In genomic region chr15:65829150-65829764, GRCh38 we compare ENCODE assay signal across 8 cellular contexts. TPM values are rescaled to one million over a fixed set of nuclear protein-coding genes. Genes with fewer than 3 reads are reported as not detected.
DNase-seq lines count a peak whose midpoint lies in the region; ATAC-seq and TF ChIP-seq lines count a peak whose summit lies in the region.

No MANE protein-coding gene starts in this region.

- peak overlapping the region; percentile 56 to 84 (median 76) for H3K4me3 Mint-ChIP-seq in naive thymus-derived CD8-positive, alpha-beta T cell

- H3K9me3 Mint-ChIP-seq in naive thymus-derived CD8-positive, alpha-beta T cell: no peaks in the 10 kb centered on the region

- peaks cover 39% of the 10 kb centered on the region for H3K4me1 ChIP-seq in suprapubic skin

- no peak overlapping the region for H3K27ac ChIP-seq in suprapubic skin
- no peak overlapping the region for H3K27ac ChIP-seq in coronary artery

- peak; percentile 24 to 57 for ATAC-seq in naive thymus-derived CD8-positive, alpha-beta T cell

- peaks cover 0 to 2% (median 0%) of the 10 kb centered on the region in 3 donors for H3K36me3 Mint-ChIP-seq in naive thymus-derived CD8-positive, alpha-beta T cell

- H3K27me3 ChIP-seq in suprapubic skin: no peaks in the 10 kb centered on the region

- H3K4me1 Mint-ChIP-seq in naive thymus-derived CD8-positive, alpha-beta T cell: peaks cover 32 to 65% (median 63%) of the 10 kb centered on the region in 4 donors

- no peak overlapping the region for H3K4me3 ChIP-seq in cardiac fibroblast (replicated peaks in 1 of 2; ENCODE audit: low read depth in 2 of 2, low read length in 2 of 2)
- no peak overlapping the region for H3K4me3 ChIP-seq in suprapubic skin
- no peak overlapping the region for H3K4me3 ChIP-seq in coronary artery

- H3K9me3 ChIP-seq in suprapubic skin: no peaks in the 10 kb centered on the region

- peak overlapping the region; percentile 95 to 99 (median 98) for H3K27ac Mint-ChIP-seq in naive thymus-derived CD8-positive, alpha-beta T cell

- in situ Hi-C loops in ACHN (cut with HindIII; ENCODE audit: low pct_ligation_motif_present, low pct_unique_long_range_greater_than_20kb, low sequenced_read_pairs): no loop called here

- no peaks in the 10 kb centered on the region for H3K27me3 Mint-ChIP-seq in naive thymus-derived CD8-positive, alpha-beta T cell

- TF ChIP-seq EP300 in suprapubic skin (IDR thresholded peaks at IDR 0.05): no peak

- TF ChIP-seq CTCF in cardiac fibroblast (IDR thresholded peaks at IDR 0.05; ENCODE audit: low read depth, low read length) (peak; percentile 42), suprapubic skin (IDR thresholded peaks at IDR 0.05) (no peak), coronary artery (IDR thresholded peaks at IDR 0.05) (no peak)

- no peak for TF ChIP-seq POLR2A in suprapubic skin (IDR thresholded peaks at IDR 0.05)

- WGBS in suprapubic skin: 62% methylated on average over 7 of the region's 7 CpGs

- peak; percentile 39 for DNase-seq in ACHN
- peak; percentile 41 for DNase-seq in ELF-1 (ENCODE audit: low read depth, low spot score)
- peak; percentile 34 for DNase-seq in NCI-H226
- peak; percentile 45 to 52 for DNase-seq in cardiac fibroblast (ENCODE audit: low read depth in 2 of 2)
- DNase-seq in naive thymus-derived CD8-positive, alpha-beta T cell: peak in 5 of 10 donors; percentile 33 to 67 (median 53)
- no peak for DNase-seq in cerebellar nuclear complex (lab: John Stamatoyannopoulos, UW)
- DNase-seq in suprapubic skin (ENCODE audit: low spot score in 2 of 2): no peak
- DNase-seq in coronary artery (ENCODE audit: low spot score): no peak

- POLR2A ChIA-PET in naive thymus-derived CD8-positive, alpha-beta T cell (lab: Charles Lee): interaction anchor here (0.6 to 3.8 kb wide), 7 partner anchors 10 to 80 kb away, joined by 3 to 46 read pairs (median 4); partner anchors contain the start of genes DENND4A and RAB11A

- no peaks in the 10 kb centered on the region for H3K36me3 ChIP-seq in suprapubic skin

RNA-seq across cellular contexts. Expression of gene DENND4A, which starts 37.2 kb away (rescaled TPM):
- 10 to 100 TPM; 58.4 to 62.9 TPM for total RNA-seq in naive thymus-derived CD8-positive, alpha-beta T cell
- polyA plus RNA-seq in naive thymus-derived CD8-positive, alpha-beta T cell: 10 to 100 TPM in 2 of 3 donors, 1 to 10 TPM in 1; 9.3 to 12.0 (median 11.2) TPM
- total RNA-seq in suprapubic skin: 10 to 100 TPM; 12.2 to 42.1 (median 14.2) TPM

RNA-seq across cellular contexts. Expression of gene RAB11A, which starts 40.0 kb away (rescaled TPM):
- total RNA-seq in naive thymus-derived CD8-positive, alpha-beta T cell: 10 to 100 TPM; 75.9 to 76.9 TPM
- 100 to 1,000 TPM; 186 to 204 (median 186) TPM for polyA plus RNA-seq in naive thymus-derived CD8-positive, alpha-beta T cell
- total RNA-seq in suprapubic skin: 100 to 1,000 TPM; 150 to 650 (median 425) TPM

Comparison
In these comparisons a context has a peak if more than half of its experiments do, and no peak if none do; other contexts are left out.
1. DNase-seq: peak in ACHN (single experiment), ELF-1 (single experiment), NCI-H226 (single experiment) and cardiac fibroblast (2 of 2); none in cerebellar nuclear complex (0 of 2), suprapubic skin (0 of 2) and coronary artery (single experiment).